13 cellular contexts compared by ENCODE assay signal in the genomic region with DNA sequence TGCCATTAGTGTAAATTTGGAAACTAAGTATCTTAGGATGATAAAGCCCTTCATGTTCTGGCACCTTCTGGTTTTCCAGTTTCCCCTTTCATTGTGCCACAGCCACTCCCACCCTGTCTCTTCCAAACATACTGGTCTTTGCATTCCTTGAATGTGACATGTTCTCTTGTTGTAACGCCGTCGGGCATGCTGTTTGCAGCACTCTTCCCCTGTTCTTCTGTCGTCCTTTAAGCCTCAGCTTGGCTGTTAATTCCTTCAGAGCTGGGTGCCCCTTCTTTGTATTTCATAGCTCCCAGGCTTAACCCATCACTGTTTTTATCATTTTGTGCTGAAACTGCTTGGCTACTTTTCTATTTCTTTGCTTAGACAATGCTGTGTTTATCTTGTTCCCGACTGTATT.
DNase-seq lines count a peak whose midpoint lies in the region; ATAC-seq and TF ChIP-seq lines count a peak whose summit lies in the region.
"Had no signal": no experiment of that assay in that cellular context is flagged by ENCODE, and none has a peak within 500 bp of the region (broad histone marks: within the 10 kb centered on the region; RNA-seq: fewer than 3 reads in every experiment).

No MANE protein-coding gene starts in this region.

- H3K4me3 ChIP-seq in left ventricle myocardium inferior, result peak overlapping the region; percentile 24

- no peak for TF ChIP-seq CTCF in left ventricle myocardium inferior (IDR thresholded peaks at IDR 0.05; ENCODE audit: borderline replicate concordance)

- ATAC-seq in GM21390 (IDR thresholded peaks at IDR 0.05; ENCODE audit: unreplicated experiment), result no peak
- ATAC-seq: effector memory CD8-positive, alpha-beta T cell had no signal

- H3K27ac ChIP-seq in left ventricle myocardium inferior (replicated peaks) (no peak overlapping the region), caudate nucleus (ENCODE audit: low read depth, low read length) (no peak overlapping the region)
- H3K27ac ChIP-seq: KMS-11 had no signal

- in situ Hi-C loops in T47D (cut with HindIII; ENCODE audit: low pct_unique_long_range_greater_than_20kb, low sequenced_read_pairs), result no loop called here

- no peaks in the 10 kb centered on the region for H3K9me3 ChIP-seq in left ventricle myocardium inferior (replicated peaks)

- intact Hi-C loops in left ventricle myocardium inferior (cut with micrococcal nuclease), result no loop called here
- intact Hi-C loops in cardiac septum (cut with DNase I), result no loop called here

- no peaks in the 10 kb centered on the region for H3K36me3 ChIP-seq in left ventricle myocardium inferior

- no peaks in the 10 kb centered on the region for H3K27me3 ChIP-seq in left ventricle myocardium inferior (ENCODE audit: low read depth)

- H3K4me1 ChIP-seq in left ventricle myocardium inferior, result no peaks in the 10 kb centered on the region

- no peak for DNase-seq in left ventricle myocardium inferior
- DNase-seq in cardiac septum (ENCODE audit: low spot score), result no peak
- peak; percentile 58 to 59 for DNase-seq in T47D (ENCODE audit: low read depth in 1 of 2, low spot score in 1 of 2)
- peak; percentile 51 for DNase-seq in iPS-NIHi7 (ENCODE audit: extremely low spot score)
- no peak for DNase-seq in NCI-H1092 (lab: John Stamatoyannopoulos, UW)
- no peak for DNase-seq in cortex of kidney (lab: John Stamatoyannopoulos, UW)
- no peak for DNase-seq in caudate nucleus (lab: John Stamatoyannopoulos, UW)
- DNase-seq: ACHN; activated naive CD8-positive, alpha-beta T cell treated with anti-CD3 and anti-CD28 coated beads for 36 hours; DMS53; effector memory CD8-positive, alpha-beta T cell had no signal

Comparison
In these comparisons a context has a peak if more than half of its experiments do, and no peak if none do; other contexts are left out.
1. DNase-seq: peak in T47D (2 of 2) and iPS-NIHi7 (single experiment); none in left ventricle myocardium inferior (single experiment), cardiac septum (single experiment), NCI-H1092 (single experiment), cortex of kidney (single experiment) and caudate nucleus (0 of 61).